10 cellular contexts compared by ENCODE assay signal in the genomic region with DNA sequence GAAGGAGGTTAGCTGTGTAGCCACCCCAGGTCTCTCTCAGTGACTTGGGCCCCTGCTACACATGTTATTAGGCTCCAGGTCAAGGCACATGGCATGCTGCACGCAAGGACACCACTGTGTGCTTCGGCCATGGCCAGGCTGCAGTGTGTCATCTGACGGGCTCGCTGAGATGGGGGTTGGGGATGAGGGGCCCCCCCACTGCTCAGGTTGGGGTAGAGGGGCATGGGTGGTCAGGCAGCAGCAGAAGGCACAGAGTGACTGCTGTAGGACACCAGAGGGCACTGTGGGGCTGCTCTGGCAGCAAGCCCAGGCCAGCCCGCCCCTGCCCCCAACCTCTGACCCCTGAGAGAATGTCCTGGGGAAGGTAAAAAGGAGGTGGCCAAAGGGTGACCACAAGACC. TPM values are rescaled to one million over a fixed set of nuclear protein-coding genes. Genes with fewer than 3 reads are reported as not detected.
DNase-seq lines count a peak whose midpoint lies in the region; ATAC-seq and TF ChIP-seq lines count a peak whose summit lies in the region.
"Had no signal": no experiment of that assay in that cellular context is flagged by ENCODE, and none has a peak within 500 bp of the region (broad histone marks: within the 10 kb centered on the region; RNA-seq: fewer than 3 reads in every experiment).

No MANE protein-coding gene starts in this region.

- H3K9me3 ChIP-seq in suprapubic skin = no peaks in the 10 kb centered on the region
- H3K9me3 ChIP-seq: HAP-1 had no signal

- TF ChIP-seq CTCF in AG10803 (conservative IDR thresholded peaks at IDR 0.05; ENCODE audit: low read length) (peak; percentile 53), GM20000 (IDR thresholded peaks at IDR 0.05; ENCODE audit: extremely low read depth, missing control alignments) (peak; percentile 29), suprapubic skin (IDR thresholded peaks at IDR 0.05) (peak in 1 of 2 donors; percentile 20)

- H3K4me1 Mint-ChIP-seq in activated T-cell treated with anti-CD3 and anti-CD28 coated beads, Interleukin-2, amount 50 U/mL, for 72 hours (ENCODE audit: low read depth) = peaks cover 13% of the 10 kb centered on the region

- no peak for TF ChIP-seq EP300 in suprapubic skin (IDR thresholded peaks at IDR 0.05)

- no peak for DNase-seq in AG10803 (ENCODE audit: low read depth)
- DNase-seq in GM20000 (ENCODE audit: low spot score) = peak; percentile 48
- peak; percentile 36 to 41 for DNase-seq in activated T-cell treated with anti-CD3 and anti-CD28 coated beads, Interleukin-2, amount 50 U/mL, for 72 hours
- peak; percentile 77 for DNase-seq in left lobe of liver (ENCODE audit: low spot score)
- no peak for DNase-seq in suprapubic skin (ENCODE audit: low spot score in 2 of 2)

- H3K36me3 ChIP-seq in suprapubic skin = peaks cover 22% of the 10 kb centered on the region
- H3K36me3 ChIP-seq: HAP-1 had no signal

- no peaks in the 10 kb centered on the region for H3K36me3 Mint-ChIP-seq in activated T-cell treated with anti-CD3 and anti-CD28 coated beads, Interleukin-2, amount 50 U/mL, for 72 hours (ENCODE audit: insufficient read depth in 2 of 2)

- 93% methylated on average over 4 of the region's 5 CpGs for WGBS in suprapubic skin

- TF ChIP-seq POLR2A in suprapubic skin (IDR thresholded peaks at IDR 0.05) = no peak

- H3K4me3 ChIP-seq in AG10803 (ENCODE audit: low read length) (no peak overlapping the region), suprapubic skin (no peak overlapping the region)
- H3K4me3 ChIP-seq: HAP-1 had no signal

- no peak overlapping the region for H3K4me3 Mint-ChIP-seq in activated T-cell treated with anti-CD3 and anti-CD28 coated beads, Interleukin-2, amount 50 U/mL, for 72 hours
- H3K4me3 Mint-ChIP-seq: naive thymus-derived CD8-positive, alpha-beta T cell had no signal

- ATAC-seq in activated T-cell treated with anti-CD3 and anti-CD28 coated beads, Interleukin-2, amount 50 U/mL, for 72 hours (replicated peaks in 1 of 2) = peak; percentile 40 to 50
- ATAC-seq in left lobe of liver (peak; percentile 66), HG03521 (IDR thresholded peaks at IDR 0.05; ENCODE audit: unreplicated experiment) (no peak), HG02798 (IDR thresholded peaks at IDR 0.05; ENCODE audit: poor library complexity, unreplicated experiment) (no peak), GM21360 (IDR thresholded peaks at IDR 0.05; ENCODE audit: unreplicated experiment) (no peak)

- H3K4me1 ChIP-seq in suprapubic skin = peaks cover 54% of the 10 kb centered on the region
- H3K4me1 ChIP-seq: HAP-1 had no signal

- H3K27me3 Mint-ChIP-seq in activated T-cell treated with anti-CD3 and anti-CD28 coated beads, Interleukin-2, amount 50 U/mL, for 72 hours (ENCODE audit: low read depth) = no peaks in the 10 kb centered on the region
- H3K27me3 Mint-ChIP-seq: naive thymus-derived CD8-positive, alpha-beta T cell had no signal

- H3K27ac ChIP-seq in suprapubic skin = no peak overlapping the region

- no peak overlapping the region for H3K27ac Mint-ChIP-seq in activated T-cell treated with anti-CD3 and anti-CD28 coated beads, Interleukin-2, amount 50 U/mL, for 72 hours

- H3K9me3 Mint-ChIP-seq in activated T-cell treated with anti-CD3 and anti-CD28 coated beads, Interleukin-2, amount 50 U/mL, for 72 hours = no peaks in the 10 kb centered on the region
- H3K9me3 Mint-ChIP-seq: naive thymus-derived CD8-positive, alpha-beta T cell had no signal

- H3K27me3 ChIP-seq in suprapubic skin = no peaks in the 10 kb centered on the region

RNA-seq across cellular contexts. Expression of a gene that starts 32.2 kb away (rescaled TPM):
- 10 to 100 TPM; 20.5 to 24.8 TPM for total RNA-seq in activated T-cell treated with anti-CD3 and anti-CD28 coated beads, Interleukin-2, amount 50 U/mL, for 72 hours
- total RNA-seq in left lobe of liver (10.2 TPM), suprapubic skin (10 to 100 TPM in 3 of 4 donors, 1 to 10 TPM in 1; 7.9 to 27.6 (median 21.0) TPM)

RNA-seq across cellular contexts. Expression of a gene that starts 51.0 kb away (rescaled TPM):
- total RNA-seq in activated T-cell treated with anti-CD3 and anti-CD28 coated beads, Interleukin-2, amount 50 U/mL, for 72 hours = 10 to 100 TPM; 46.8 to 48.1 TPM
- total RNA-seq in left lobe of liver (18.4 TPM), suprapubic skin (10 to 100 TPM; 18.1 to 30.5 (median 27.4) TPM)

RNA-seq across cellular contexts. Expression of a gene that starts 51.7 kb away (rescaled TPM):
- total RNA-seq in activated T-cell treated with anti-CD3 and anti-CD28 coated beads, Interleukin-2, amount 50 U/mL, for 72 hours = 10 to 100 TPM; 25.9 to 32.3 TPM
- 11.2 TPM for total RNA-seq in left lobe of liver
- total RNA-seq in suprapubic skin = 10 to 100 TPM; 27.0 to 59.5 (median 36.9) TPM

Comparison
In these comparisons a context has a peak if more than half of its experiments do, and no peak if none do; other contexts are left out.
1. DNase-seq: peak in GM20000 (single experiment), activated T-cell treated with anti-CD3 and anti-CD28 coated beads, Interleukin-2, amount 50 U/mL, for 72 hours (2 of 2) and left lobe of liver (single experiment); none in AG10803 (single experiment) and suprapubic skin (0 of 2).
2. ATAC-seq: peak in activated T-cell treated with anti-CD3 and anti-CD28 coated beads, Interleukin-2, amount 50 U/mL, for 72 hours (2 of 2) and left lobe of liver (single experiment); none in HG03521 (single experiment), HG02798 (single experiment) and GM21360 (single experiment).